ENCODE assay signal across 14 cellular contexts in the genomic region with DNA sequence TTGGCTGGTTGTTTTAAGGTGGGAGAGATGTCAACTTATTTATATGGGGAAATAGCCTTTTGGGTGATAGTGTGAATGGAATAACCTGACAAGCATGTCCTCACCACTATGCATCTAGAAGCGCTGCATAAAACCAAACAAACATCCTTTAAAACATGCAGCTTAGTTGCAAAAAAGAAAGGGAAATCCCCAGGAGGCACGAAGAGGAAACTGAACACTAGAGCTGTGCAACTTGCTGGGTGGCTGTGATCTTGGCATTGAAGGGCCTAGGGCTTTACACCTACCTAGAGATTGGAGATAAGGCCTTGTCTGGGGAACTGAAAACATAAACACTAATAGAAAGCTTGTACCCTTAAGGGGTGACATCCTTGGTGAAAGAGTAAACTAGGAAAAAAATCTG. TPM values are rescaled to one million over a fixed set of nuclear protein-coding genes. Genes with fewer than 3 reads are reported as not detected.
DNase-seq lines count a peak whose midpoint lies in the region; ATAC-seq and TF ChIP-seq lines count a peak whose summit lies in the region.
"Had no signal": no experiment of that assay in that cellular context is flagged by ENCODE, and none has a peak within 500 bp of the region (broad histone marks: within the 10 kb centered on the region; RNA-seq: fewer than 3 reads in every experiment).

No MANE protein-coding gene starts in this region.

- no peaks in the 10 kb centered on the region for H3K27me3 Mint-ChIP-seq in activated naive CD4-positive, alpha-beta T cell treated with anti-CD3 and anti-CD28 coated beads for 36 hours (ENCODE audit: low read depth)

- H3K36me3 ChIP-seq in Loucy (ENCODE audit: insufficient read depth, low read length), result no peaks in the 10 kb centered on the region
- H3K36me3 ChIP-seq: left ventricle myocardium inferior had no signal

- DNase-seq in activated naive CD4-positive, alpha-beta T cell treated with anti-CD3 and anti-CD28 coated beads for 36 hours, result peak; percentile 68
- peak; percentile 40 for DNase-seq in stimulated activated CD4-positive, alpha-beta T cell treated with anti-CD3 and anti-CD28 coated beads, Interleukin-2, amount 100 ng/mL, for 4 hours (ENCODE audit: low read depth)
- DNase-seq in NCI-H2107 treated with DMSO at 0.1 percent for 48 hours (lab: John Stamatoyannopoulos, UW; ENCODE audit: unreplicated experiment) (no peak), NCI-H146 (lab: John Stamatoyannopoulos, UW) (no peak), ureter (ENCODE audit: low spot score) (no peak)
- DNase-seq: GF-D8, left ventricle myocardium inferior had no signal

- H3K4me3 ChIP-seq in Loucy (ENCODE audit: low read length, poor library complexity, severe bottlenecking), result peak overlapping the region; percentile 21
- H3K4me3 ChIP-seq: left ventricle myocardium inferior, skin epidermis had no signal

- no peak overlapping the region for H3K4me3 Mint-ChIP-seq in activated naive CD4-positive, alpha-beta T cell treated with anti-CD3 and anti-CD28 coated beads for 36 hours

- peak overlapping the region; percentile 42 for H3K4me2 ChIP-seq in Loucy (ENCODE audit: low read depth, low read length, poor library complexity, severe bottlenecking)

- H3K9me3 ChIP-seq in Loucy (ENCODE audit: insufficient read depth, low read depth, low read length), result no peaks in the 10 kb centered on the region

- H3K27ac Mint-ChIP-seq in activated naive CD4-positive, alpha-beta T cell treated with anti-CD3 and anti-CD28 coated beads for 36 hours, result peak overlapping the region; percentile 76

- peak overlapping the region; percentile 2 for H3K9ac ChIP-seq in Loucy (ENCODE audit: low read depth, low read length, poor library complexity, severe bottlenecking)

- H3K9me3 Mint-ChIP-seq in activated naive CD4-positive, alpha-beta T cell treated with anti-CD3 and anti-CD28 coated beads for 36 hours, result no peaks in the 10 kb centered on the region

- H3K4me1 ChIP-seq in Loucy (ENCODE audit: insufficient read depth, low read length, poor library complexity, severe bottlenecking), result peaks cover 31% of the 10 kb centered on the region
- H3K4me1 ChIP-seq: left ventricle myocardium inferior had no signal

- TF ChIP-seq CTCF in Loucy (conservative IDR thresholded peaks at IDR 0.05; ENCODE audit: low read length), result no peak

- no peaks in the 10 kb centered on the region for H3K9me2 ChIP-seq in Loucy (replicated peaks; ENCODE audit: low read depth, low read length)

- peaks cover 78% of the 10 kb centered on the region for H3K4me1 Mint-ChIP-seq in activated naive CD4-positive, alpha-beta T cell treated with anti-CD3 and anti-CD28 coated beads for 36 hours (ENCODE audit: low read depth)

- no peaks in the 10 kb centered on the region; the same call in 1 of the 2 replicates for H3F3A ChIP-seq in Loucy (ENCODE audit: low read depth)

- ATAC-seq in GM18502 (IDR thresholded peaks at IDR 0.05; ENCODE audit: poor library complexity, unreplicated experiment) (peak; percentile 73), HG03571 (IDR thresholded peaks at IDR 0.05; ENCODE audit: unreplicated experiment) (no peak)
- ATAC-seq: Panc1 had no signal

- CTCF ChIA-PET in activated naive CD4-positive, alpha-beta T cell treated with anti-CD3 and anti-CD28 coated beads for 36 hours (lab: Charles Lee), result interaction anchor here (0.6 to 1.9 kb wide), 6 partner anchors 9 to 263 kb away, joined by 3 to 12 read pairs (median 4); no protein-coding TSS in a partner anchor

- no peaks in the 10 kb centered on the region for H3K27me3 ChIP-seq in Loucy (ENCODE audit: insufficient read depth, low read length, poor library complexity, severe bottlenecking)

- no peaks in the 10 kb centered on the region for H4K20me1 ChIP-seq in Loucy (ENCODE audit: insufficient read depth, low read length, poor library complexity, severe bottlenecking)

- H3K36me3 Mint-ChIP-seq in activated naive CD4-positive, alpha-beta T cell treated with anti-CD3 and anti-CD28 coated beads for 36 hours (ENCODE audit: low read depth), result peaks cover 12% of the 10 kb centered on the region

- intact Hi-C loops in activated naive CD4-positive, alpha-beta T cell treated with anti-CD3 and anti-CD28 coated beads for 36 hours (cut with micrococcal nuclease), result loop anchor here (1.0 to 10.0 kb wide), 4 partner anchors 9 to 724 kb away; partner anchors contain the start of gene KIF22

- no peak overlapping the region for H2AFZ ChIP-seq in Loucy (ENCODE audit: low read length)

- H3K79me2 ChIP-seq in Loucy (ENCODE audit: insufficient read depth, low read length), result peaks cover 12% of the 10 kb centered on the region

RNA-seq across cellular contexts. Expression of gene C16orf54, which starts 7.3 kb away (rescaled TPM):
- total RNA-seq in activated naive CD4-positive, alpha-beta T cell treated with anti-CD3 and anti-CD28 coated beads for 36 hours, result 10 to 100 TPM; 11.4 to 12.1 TPM
- 1.6 TPM for total RNA-seq in ureter
- total RNA-seq: H1 had no signal

RNA-seq across cellular contexts. Expression of gene ZG16, which starts 39.5 kb away (rescaled TPM):
- not detected for total RNA-seq in activated naive CD4-positive, alpha-beta T cell treated with anti-CD3 and anti-CD28 coated beads for 36 hours
- not detected for total RNA-seq in ureter
- total RNA-seq: H1, left ventricle myocardium inferior, urinary bladder had no signal

RNA-seq across cellular contexts. Expression of gene KIF22, which starts 52.0 kb away (rescaled TPM):
- 100 to 1,000 TPM; 201 to 209 TPM for total RNA-seq in activated naive CD4-positive, alpha-beta T cell treated with anti-CD3 and anti-CD28 coated beads for 36 hours
- 34.3 TPM for total RNA-seq in ureter

RNA-seq across cellular contexts. Expression of gene QPRT, which starts 59.5 kb away (rescaled TPM):
- total RNA-seq in activated naive CD4-positive, alpha-beta T cell treated with anti-CD3 and anti-CD28 coated beads for 36 hours, result 1 to 10 TPM; 8.3 to 9.2 TPM
- 24.7 TPM for total RNA-seq in ureter

Comparison
In these comparisons a context has a peak if more than half of its experiments do, and no peak if none do; other contexts are left out.
1. DNase-seq: peak in activated naive CD4-positive, alpha-beta T cell treated with anti-CD3 and anti-CD28 coated beads for 36 hours (single experiment) and stimulated activated CD4-positive, alpha-beta T cell treated with anti-CD3 and anti-CD28 coated beads, Interleukin-2, amount 100 ng/mL, for 4 hours (single experiment); none in NCI-H2107 treated with DMSO at 0.1 percent for 48 hours (single experiment), NCI-H146 (single experiment) and ureter (single experiment).